Comparison of ENCODE assay signal across 23 cellular contexts in the genomic region with DNA sequence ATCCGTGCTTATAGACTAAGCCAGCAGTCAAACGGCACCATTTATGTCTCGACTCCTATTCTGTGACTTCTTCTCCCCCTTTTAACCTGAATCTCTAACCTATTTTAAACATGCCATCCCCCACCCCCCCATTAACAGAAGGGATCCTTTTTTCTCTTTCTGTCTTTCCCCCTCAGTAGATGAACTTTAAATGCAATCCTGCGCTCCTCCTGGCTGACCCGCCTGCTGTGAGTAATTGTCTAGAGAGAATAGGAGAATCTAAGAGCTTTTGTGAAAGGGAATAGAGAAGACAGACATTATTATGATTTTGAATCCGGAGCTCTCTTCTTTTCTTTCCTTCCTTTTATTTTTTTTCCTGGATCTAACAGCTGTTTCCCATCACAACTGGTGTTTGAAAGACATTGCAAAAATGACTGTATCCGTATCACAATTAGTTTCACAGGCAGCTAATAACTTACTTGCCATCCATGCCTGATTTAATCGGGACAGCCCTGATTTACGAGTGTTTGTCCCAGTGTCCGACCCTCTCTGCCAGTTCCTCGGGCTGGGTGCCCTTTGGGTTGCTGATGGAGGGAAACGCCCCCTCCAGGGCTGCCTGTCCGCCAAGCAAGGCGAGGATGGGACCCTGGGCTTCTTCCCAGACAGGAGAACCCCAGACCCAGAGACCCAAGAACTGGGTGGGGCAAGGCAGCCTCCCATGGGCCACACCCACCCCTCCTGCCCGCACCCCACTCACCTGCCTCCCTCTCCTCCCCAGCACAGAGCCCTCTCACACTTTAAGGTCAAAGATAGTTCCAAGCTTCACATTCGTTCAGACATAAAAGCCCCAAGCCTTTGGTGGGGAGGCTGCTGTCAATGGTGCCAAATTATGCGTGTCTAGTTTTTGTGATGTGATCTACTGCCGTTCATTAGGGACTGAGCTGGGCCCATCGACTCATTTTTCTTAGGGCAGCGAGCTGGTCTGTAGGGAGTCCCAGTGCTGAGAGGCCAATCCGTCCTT.
DNase-seq lines count a peak whose midpoint lies in the region; ATAC-seq and TF ChIP-seq lines count a peak whose summit lies in the region.
"Had no signal": no experiment of that assay in that cellular context is flagged by ENCODE, and none has a peak within 500 bp of the region (broad histone marks: within the 10 kb centered on the region; RNA-seq: fewer than 3 reads in every experiment).

No MANE protein-coding gene starts in this region.

- H3K9me3 ChIP-seq in neural cell (ENCODE audit: low read length) (no peaks in the 10 kb centered on the region), uterus (no peaks in the 10 kb centered on the region), stomach (no peaks in the 10 kb centered on the region)
- H3K9me3 ChIP-seq: gastrocnemius medialis had no signal

- TF ChIP-seq POLR2A in uterus (IDR thresholded peaks at IDR 0.05) (no peak), stomach (IDR thresholded peaks at IDR 0.05) (no peak)

- DNase-seq in NCI-H1417 (lab: John Stamatoyannopoulos, UW) (peak in 2 of 3 experiments; percentile 39 to 67), NCI-H69 (lab: John Stamatoyannopoulos, UW) (peak; percentile 91), uterus (peak; percentile 46 to 65), HPDE6-E6E7 (ENCODE audit: extremely low spot score) (no peak), stomach (no peak)
- DNase-seq: activated CD4-positive, alpha-beta T cell treated with anti-CD3 and anti-CD28 coated beads for 36 hours; activated CD8-positive, alpha-beta memory T cell treated with anti-CD3 and anti-CD28 coated beads for 24 hours; activated gamma-delta T cell; activated naive CD8-positive, alpha-beta T cell treated with anti-CD3 and anti-CD28 coated beads, Interleukin-2, amount 10 ng/mL, durations not matched to agents 7 days and 5 days; activated T-cell treated with anti-CD3 and anti-CD28 coated beads, Interleukin-2, amount 50 U/mL, for 1 hour; DND-41; gastrocnemius medialis; left cardiac atrium; NCI-H1105; NCI-H524; occipital lobe; SHP77; stimulated activated CD4-positive, alpha-beta T cell treated with anti-CD3 and anti-CD28 coated beads, Interleukin-2, amount 100 ng/mL, for 24 hours; trophoblast cell had no signal

- H3K9me2 ChIP-seq in neural cell (ENCODE audit: insufficient read depth, low read length): no peaks in the 10 kb centered on the region

- WGBS in stomach, 5 donors: 74 to 81% (median 78%) methylated on average over 20 to 21 of the region's 21 CpGs

- no peaks in the 10 kb centered on the region for H3F3A ChIP-seq in neural cell (ENCODE audit: insufficient read depth, low read length, poor library complexity, severe bottlenecking)

- H3K36me3 ChIP-seq in neural cell (ENCODE audit: insufficient read depth, low read length): no peaks in the 10 kb centered on the region
- no peaks in the 10 kb centered on the region for H3K36me3 ChIP-seq in uterus
- H3K36me3 ChIP-seq in stomach: no peaks in the 10 kb centered on the region
- H3K36me3 ChIP-seq: gastrocnemius medialis had no signal

- TF ChIP-seq EP300 in neural cell (conservative IDR thresholded peaks at IDR 0.05; ENCODE audit: poor library complexity, severe bottlenecking): no peak
- no peak for TF ChIP-seq EP300 in stomach (IDR thresholded peaks at IDR 0.05)

- no peak for TF ChIP-seq RAD21 in neural cell (conservative IDR thresholded peaks at IDR 0.05)

- peak overlapping the region; percentile 3 for H3K4me2 ChIP-seq in neural cell (ENCODE audit: low read length)
- H3K4me2 ChIP-seq: hepatocyte, smooth muscle cell had no signal

- H3K79me2 ChIP-seq in neural cell (replicated peaks; ENCODE audit: insufficient read depth, low read length): no peaks in the 10 kb centered on the region
- H3K79me2 ChIP-seq: hepatocyte had no signal

- TF ChIP-seq CTCF in neural cell (IDR thresholded peaks at IDR 0.05; ENCODE audit: poor library complexity, severe bottlenecking): no peak
- TF ChIP-seq CTCF in uterus (IDR thresholded peaks at IDR 0.05): no peak
- TF ChIP-seq CTCF in stomach (IDR thresholded peaks at IDR 0.05): no peak

- H3K27ac ChIP-seq in neural cell (ENCODE audit: low read length) (no peak overlapping the region), uterus (peak overlapping the region; percentile 94 to 98), stomach (peak overlapping the region in 1 of 5 donors; percentile 46)
- H3K27ac ChIP-seq: gastrocnemius medialis, hepatocyte had no signal

- no peak for ATAC-seq in GM18870 (IDR thresholded peaks at IDR 0.05; ENCODE audit: unreplicated experiment)
- ATAC-seq: activated CD4-positive, alpha-beta T cell treated with anti-CD3 and anti-CD28 coated beads for 36 hours; gastrocnemius medialis; left cardiac atrium had no signal

- no peaks in the 10 kb centered on the region for H3K27me3 ChIP-seq in neural cell (ENCODE audit: insufficient read depth, low read depth, low read length)
- no peaks in the 10 kb centered on the region for H3K27me3 ChIP-seq in uterus
- H3K27me3 ChIP-seq in stomach: peaks cover 0 to 10% (median 0%) of the 10 kb centered on the region in 3 donors
- H3K27me3 ChIP-seq: hepatocyte had no signal

- H2AFZ ChIP-seq in neural cell (ENCODE audit: low read depth, low read length): no peak overlapping the region
- H2AFZ ChIP-seq: hepatocyte had no signal

- intact Hi-C loops in uterus (cut with DNase I; ENCODE audit: low total_unique reads): no loop called here
- intact Hi-C loops in stomach (cut with DNase I; ENCODE audit: low total_unique reads): no loop called here

- no peak overlapping the region for H3K9ac ChIP-seq in neural cell (ENCODE audit: low read length)

- peak overlapping the region; percentile 24 for H3K4me3 ChIP-seq in neural cell (ENCODE audit: low read length)
- no peak overlapping the region for H3K4me3 ChIP-seq in uterus
- H3K4me3 ChIP-seq in stomach: no peak overlapping the region
- H3K4me3 ChIP-seq: gastrocnemius medialis, hepatocyte, smooth muscle cell had no signal

- H3K4me1 ChIP-seq in uterus (peaks cover 14 to 22% of the 10 kb centered on the region in 2 donors), stomach (peaks cover 0 to 35% (median 16%) of the 10 kb centered on the region in 4 donors)
- H3K4me1 ChIP-seq: gastrocnemius medialis had no signal

- H4K20me1 ChIP-seq in neural cell (ENCODE audit: insufficient read depth): no peaks in the 10 kb centered on the region

TF ChIP-seq in neural cell, 6 proteins besides CTCF, POLR2A, EP300 and RAD21:
- TF ChIP-seq POLR2AphosphoS5 (IDR thresholded peaks at IDR 0.05) (no peak), SMC3 (conservative IDR thresholded peaks at IDR 0.05; ENCODE audit: poor library complexity) (no peak), REST (IDR thresholded peaks at IDR 0.05; ENCODE audit: borderline replicate concordance) (no peak), MXI1 (conservative IDR thresholded peaks at IDR 0.05; ENCODE audit: poor library complexity, severe bottlenecking) (no peak), TAF1 (IDR thresholded peaks at IDR 0.05; ENCODE audit: low read depth) (no peak), EZH2 (IDR thresholded peaks at IDR 0.05; ENCODE audit: borderline replicate concordance, insufficient read depth, low read length, poor library complexity, severe bottlenecking) (no peak)

Comparison
In these comparisons a context has a peak if more than half of its experiments do, and no peak if none do; other contexts are left out.
1. DNase-seq: peak in NCI-H1417 (2 of 3), NCI-H69 (single experiment) and uterus (2 of 2); none in HPDE6-E6E7 (single experiment) and stomach (single experiment).